In the genomic region with DNA sequence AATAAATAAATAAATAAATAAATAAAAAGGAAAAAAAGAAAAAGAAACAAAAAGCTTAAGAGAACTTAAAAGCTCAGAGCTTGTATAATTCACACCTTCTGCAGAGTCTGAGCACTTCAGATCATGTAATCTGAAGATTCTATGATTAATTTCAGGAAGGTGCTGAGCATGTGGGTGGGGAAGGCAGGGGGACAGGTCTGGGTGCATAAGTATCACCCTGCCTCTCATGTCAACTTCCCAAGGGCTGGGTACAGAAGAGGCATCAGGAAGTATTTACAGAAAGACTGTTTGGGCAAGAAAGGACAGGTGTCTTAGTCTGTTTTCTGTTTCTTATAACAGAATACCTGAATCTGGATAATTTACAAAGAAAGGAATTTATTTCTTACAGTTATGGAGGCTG, we compare ENCODE assay signal across 19 cellular contexts. TPM values are rescaled to one million over a fixed set of nuclear protein-coding genes. Genes with fewer than 3 reads are reported as not detected.
DNase-seq lines count a peak whose midpoint lies in the region; ATAC-seq and TF ChIP-seq lines count a peak whose summit lies in the region.
"Had no signal": no experiment of that assay in that cellular context is flagged by ENCODE, and none has a peak within 500 bp of the region (broad histone marks: within the 10 kb centered on the region; RNA-seq: fewer than 3 reads in every experiment).

No MANE protein-coding gene starts in this region.

- intact Hi-C loops in testis (cut with DNase I; ENCODE audit: low total_unique reads) = no loop called here

- H3K27me3 ChIP-seq in esophagus (ENCODE audit: control insufficient read depth in 1 of 2, insufficient read depth in 2 of 2, low read length in 2 of 2) (no peaks in the 10 kb centered on the region), testis (no peaks in the 10 kb centered on the region)
- H3K27me3 ChIP-seq: BE2C had no signal

- TF ChIP-seq POLR2A in testis (IDR thresholded peaks at IDR 0.05) = no peak

- no peak overlapping the region for H3K4me3 ChIP-seq in esophagus (ENCODE audit: low read depth in 1 of 2, low read length in 2 of 2)
- H3K4me3 ChIP-seq in testis = no peak overlapping the region
- H3K4me3 ChIP-seq: A549, GM12878, K562 had no signal

- CTCF ChIA-PET in RWPE1 (lab: Yijun Ruan, JAX) = no interaction called here

- POLR2A ChIA-PET in RWPE1 (lab: Yijun Ruan, JAX; ENCODE audit: low non-redundant PET) = no interaction called here

- H3K27ac ChIP-seq in RWPE1 = peak overlapping the region; percentile 35; the same call in 1 of the 2 replicates
- peak overlapping the region; percentile 86 to 94 for H3K27ac ChIP-seq in esophagus (ENCODE audit: low read depth in 2 of 2, low read length in 1 of 2)
- no peak overlapping the region for H3K27ac ChIP-seq in testis
- H3K27ac ChIP-seq: C4-2B, HL-60 had no signal

- H3K36me3 Mint-ChIP-seq in immature natural killer cell = no peaks in the 10 kb centered on the region
- H3K36me3 Mint-ChIP-seq: CD8-positive, alpha-beta T cell had no signal

- DNase-seq in HPDE6-E6E7 (ENCODE audit: extremely low spot score) (peak; percentile 67), RWPE1 (ENCODE audit: low spot score) (no peak), immature natural killer cell (no peak), testis (no peak)
- DNase-seq in activated CD8-positive, alpha-beta memory T cell treated with anti-CD3 and anti-CD28 coated beads for 24 hours = no peak
- DNase-seq: BE2C; CD8-positive, alpha-beta T cell; COR-L47; DMS153; HCEC 1CT; HFFc6 had no signal

- H3K4me1 Mint-ChIP-seq in immature natural killer cell = no peaks in the 10 kb centered on the region

- peaks cover 0 to 2% (median 0%) of the 10 kb centered on the region in 6 donors for H3K9me3 Mint-ChIP-seq in immature natural killer cell
- H3K9me3 Mint-ChIP-seq: CD8-positive, alpha-beta T cell; HFFc6 had no signal

- peaks cover 3 to 4% of the 10 kb centered on the region in 2 donors for H3K4me1 ChIP-seq in esophagus (ENCODE audit: control insufficient read depth in 2 of 2, insufficient read depth in 2 of 2, low read length in 1 of 2)
- no peaks in the 10 kb centered on the region for H3K4me1 ChIP-seq in testis
- H3K4me1 ChIP-seq: BE2C had no signal

- no peak overlapping the region for H3K4me3 Mint-ChIP-seq in immature natural killer cell
- H3K4me3 Mint-ChIP-seq: CD8-positive, alpha-beta T cell; HFFc6 had no signal

- ATAC-seq in GM18511 (IDR thresholded peaks at IDR 0.05; ENCODE audit: unreplicated experiment) = no peak
- ATAC-seq: A549; CD8-positive, alpha-beta T cell; GM12878; K562 had no signal

- H3K36me3 ChIP-seq in esophagus (ENCODE audit: control insufficient read depth in 2 of 2, insufficient read depth in 2 of 2, low read length in 1 of 2) (no peaks in the 10 kb centered on the region), testis (ENCODE audit: low read depth, missing control alignments) (no peaks in the 10 kb centered on the region)
- H3K36me3 ChIP-seq: BE2C had no signal

- peaks cover 2 to 9% (median 2%) of the 10 kb centered on the region in 3 donors for H3K27me3 Mint-ChIP-seq in immature natural killer cell (ENCODE audit: low read depth in 3 of 3)

- TF ChIP-seq CTCF in RWPE1 (conservative IDR thresholded peaks at IDR 0.05; ENCODE audit: low read depth) (no peak), testis (IDR thresholded peaks at IDR 0.05) (no peak)

- no peak overlapping the region for H3K27ac Mint-ChIP-seq in immature natural killer cell
- H3K27ac Mint-ChIP-seq: CD8-positive, alpha-beta T cell; HFFc6 had no signal

- H3K9me3 ChIP-seq in esophagus (ENCODE audit: control insufficient read depth in 2 of 2, insufficient read depth in 1 of 2, low read depth in 1 of 2, low read length in 1 of 2) (no peaks in the 10 kb centered on the region), testis (no peaks in the 10 kb centered on the region)
- H3K9me3 ChIP-seq: A549, BE2C had no signal

RNA-seq across cellular contexts. Expression of gene PADI2, which starts 20.4 kb away (rescaled TPM):
- under 1 TPM; 0.43 to 0.58 TPM for polyA plus RNA-seq in esophagus
- 1 to 10 TPM in 1 of 3 donors, under 1 TPM in 2; 0.15 to 1.6 (median 0.20) TPM for polyA plus RNA-seq in immature natural killer cell
- total RNA-seq in testis = 1 to 10 TPM in 1 of 2 donors, under 1 TPM in 1; 0.99 to 1.1 TPM
- polyA plus RNA-seq in testis (ENCODE audit: insufficient read depth, low read depth, low replicate concordance) = 3.2 TPM
- total RNA-seq: CD8-positive, alpha-beta T cell had no signal
- polyA plus RNA-seq: AG04450 had no signal

Comparison
In these comparisons a context has a peak if more than half of its experiments do, and no peak if none do; other contexts are left out.
1. H3K27ac ChIP-seq: peak in RWPE1 (single experiment) and esophagus (2 of 2); none in testis (0 of 2).